1 cellular context compared by ENCODE assay signal in the genomic region with DNA sequence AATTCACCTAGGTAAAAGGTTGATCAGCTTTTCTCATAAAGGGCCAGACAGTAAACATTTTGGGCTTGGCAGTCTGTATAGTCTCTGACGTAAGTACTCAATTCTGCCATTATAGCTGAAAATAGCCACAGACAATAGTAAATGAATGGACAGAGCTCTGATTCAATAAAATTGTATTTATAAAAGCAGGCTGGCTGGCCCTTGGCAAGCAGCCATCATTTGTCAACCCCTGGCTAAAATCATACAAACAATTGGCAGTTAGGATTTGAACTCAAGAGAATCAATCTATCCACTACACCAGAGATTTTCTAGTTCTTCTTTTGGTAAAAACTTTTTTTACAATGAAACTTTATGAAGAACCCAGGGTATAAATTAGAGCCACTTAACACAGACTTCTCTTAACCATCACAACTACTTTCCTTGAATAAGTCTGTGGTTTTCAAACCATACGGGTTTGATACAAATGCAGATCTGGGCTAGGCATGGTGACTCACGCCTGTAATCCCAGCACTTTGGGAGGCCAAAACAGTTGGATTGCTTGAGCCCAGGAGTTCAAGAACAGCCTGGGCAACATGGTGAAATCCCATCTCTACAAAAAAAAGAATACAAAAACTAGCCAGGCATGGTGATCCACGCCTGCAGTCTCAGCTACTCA.
TF ChIP-seq lines count a peak whose summit lies in the region.

No MANE protein-coding gene starts in this region.

TF ChIP-seq in GM23338, 12 proteins besides CTCF, POLR2A, EP300 and RAD21 (continued from another document):
- TF ChIP-seq EZH2phosphoT487 (IDR thresholded peaks at IDR 0.05; ENCODE audit: unreplicated experiment) (no peak), POLR2AphosphoS5 (IDR thresholded peaks at IDR 0.05; ENCODE audit: low read depth) (no peak), ZNF331 (CRISPR knock-in tag; IDR thresholded peaks at IDR 0.05; ENCODE audit: low read depth) (no peak), NANOG (IDR thresholded peaks at IDR 0.05; ENCODE audit: borderline replicate concordance) (no peak), STAT1 (IDR thresholded peaks at IDR 0.05; ENCODE audit: unreplicated experiment) (no peak), JUNB (IDR thresholded peaks at IDR 0.05; ENCODE audit: unreplicated experiment) (no peak), CREB1 (CRISPR knock-in tag; IDR thresholded peaks at IDR 0.05; ENCODE audit: low read depth) (no peak), ZNF114 (CRISPR knock-in tag; IDR thresholded peaks at IDR 0.05) (no peak)
- TF ChIP-seq, protein P1, sequence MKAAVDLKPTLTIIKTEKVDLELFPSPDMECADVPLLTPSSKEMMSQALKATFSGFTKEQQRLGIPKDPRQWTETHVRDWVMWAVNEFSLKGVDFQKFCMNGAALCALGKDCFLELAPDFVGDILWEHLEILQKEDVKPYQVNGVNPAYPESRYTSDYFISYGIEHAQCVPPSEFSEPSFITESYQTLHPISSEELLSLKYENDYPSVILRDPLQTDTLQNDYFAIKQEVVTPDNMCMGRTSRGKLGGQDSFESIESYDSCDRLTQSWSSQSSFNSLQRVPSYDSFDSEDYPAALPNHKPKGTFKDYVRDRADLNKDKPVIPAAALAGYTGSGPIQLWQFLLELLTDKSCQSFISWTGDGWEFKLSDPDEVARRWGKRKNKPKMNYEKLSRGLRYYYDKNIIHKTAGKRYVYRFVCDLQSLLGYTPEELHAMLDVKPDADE (IDR thresholded peaks at IDR 0.05), result no peak
- TF ChIP-seq, protein P2, sequence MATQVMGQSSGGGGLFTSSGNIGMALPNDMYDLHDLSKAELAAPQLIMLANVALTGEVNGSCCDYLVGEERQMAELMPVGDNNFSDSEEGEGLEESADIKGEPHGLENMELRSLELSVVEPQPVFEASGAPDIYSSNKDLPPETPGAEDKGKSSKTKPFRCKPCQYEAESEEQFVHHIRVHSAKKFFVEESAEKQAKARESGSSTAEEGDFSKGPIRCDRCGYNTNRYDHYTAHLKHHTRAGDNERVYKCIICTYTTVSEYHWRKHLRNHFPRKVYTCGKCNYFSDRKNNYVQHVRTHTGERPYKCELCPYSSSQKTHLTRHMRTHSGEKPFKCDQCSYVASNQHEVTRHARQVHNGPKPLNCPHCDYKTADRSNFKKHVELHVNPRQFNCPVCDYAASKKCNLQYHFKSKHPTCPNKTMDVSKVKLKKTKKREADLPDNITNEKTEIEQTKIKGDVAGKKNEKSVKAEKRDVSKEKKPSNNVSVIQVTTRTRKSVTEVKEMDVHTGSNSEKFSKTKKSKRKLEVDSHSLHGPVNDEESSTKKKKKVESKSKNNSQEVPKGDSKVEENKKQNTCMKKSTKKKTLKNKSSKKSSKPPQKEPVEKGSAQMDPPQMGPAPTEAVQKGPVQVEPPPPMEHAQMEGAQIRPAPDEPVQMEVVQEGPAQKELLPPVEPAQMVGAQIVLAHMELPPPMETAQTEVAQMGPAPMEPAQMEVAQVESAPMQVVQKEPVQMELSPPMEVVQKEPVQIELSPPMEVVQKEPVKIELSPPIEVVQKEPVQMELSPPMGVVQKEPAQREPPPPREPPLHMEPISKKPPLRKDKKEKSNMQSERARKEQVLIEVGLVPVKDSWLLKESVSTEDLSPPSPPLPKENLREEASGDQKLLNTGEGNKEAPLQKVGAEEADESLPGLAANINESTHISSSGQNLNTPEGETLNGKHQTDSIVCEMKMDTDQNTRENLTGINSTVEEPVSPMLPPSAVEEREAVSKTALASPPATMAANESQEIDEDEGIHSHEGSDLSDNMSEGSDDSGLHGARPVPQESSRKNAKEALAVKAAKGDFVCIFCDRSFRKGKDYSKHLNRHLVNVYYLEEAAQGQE (IDR thresholded peaks at IDR 0.05; ENCODE audit: unreplicated experiment), result no peak
